Comparison of ENCODE assay signal across 32 cellular contexts in the genomic region with DNA sequence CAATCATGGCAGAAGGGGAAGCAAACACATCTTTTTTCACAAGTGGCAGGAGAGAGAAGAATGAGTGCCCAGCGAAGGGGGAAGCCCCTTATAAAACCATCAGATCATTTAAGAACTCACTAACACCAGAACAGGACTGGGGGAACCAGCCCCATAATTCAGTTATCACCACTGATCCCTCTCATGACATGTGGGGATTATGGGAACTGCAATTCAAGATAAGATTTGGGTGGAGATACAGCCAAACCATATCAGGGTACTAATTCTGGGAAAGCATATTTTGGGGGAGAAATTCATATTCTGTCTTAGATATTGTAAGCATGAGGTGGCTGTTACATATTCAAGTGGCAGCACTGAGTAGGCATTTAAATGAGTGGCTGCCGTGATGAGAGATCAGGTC.
"Had no signal": no experiment of that assay in that cellular context is flagged by ENCODE, and none has a peak within 500 bp of the region (broad histone marks: within the 10 kb centered on the region; RNA-seq: fewer than 3 reads in every experiment).

No MANE protein-coding gene starts in this region.

- ATAC-seq: activated CD8-positive, alpha-beta memory T cell treated with anti-CD3 and anti-CD28 coated beads, Interleukin-2, amount 10 ng/mL, durations not matched to agents 7 days and 5 days; PC-3; WTC11 had no signal

- H3K4me3 Mint-ChIP-seq: activated CD4-positive, alpha-beta memory T cell treated with anti-CD3 and anti-CD28 coated beads, Interleukin-2, amount 10 ng/mL, durations not matched to agents 7 days and 5 days; activated CD8-positive, alpha-beta memory T cell treated with anti-CD3 and anti-CD28 coated beads, Interleukin-2, amount 10 ng/mL, durations not matched to agents 7 days and 5 days; activated naive CD8-positive, alpha-beta T cell treated with anti-CD3 and anti-CD28 coated beads for 36 hours; T-helper 1 cell treated with Interleukin-12 subunit alpha and Interleukin-12 subunit beta and Interleukin-4 antibody, amounts not matched to agents 30 μg/mL and 1 μg/mL, for 36 hours; T-helper 2 cell treated with Interferon-gamma antibody and Interleukin-4, amounts not matched to agents 5 μg/mL and 100 μg/mL, for 36 hours; WTC11 had no signal

- H3K9me3 ChIP-seq: Peyer's patch, SJSA1, SK-N-SH had no signal

- H3K4me3 ChIP-seq: Peyer's patch, SJSA1 had no signal

- H3K27me3 ChIP-seq: brain microvascular endothelial cell, Peyer's patch, SJSA1 had no signal

- H3K9me3 Mint-ChIP-seq: activated CD4-positive, alpha-beta memory T cell treated with anti-CD3 and anti-CD28 coated beads, Interleukin-2, amount 10 ng/mL, durations not matched to agents 7 days and 5 days; activated naive CD8-positive, alpha-beta T cell treated with anti-CD3 and anti-CD28 coated beads for 36 hours; T-helper 1 cell treated with Interleukin-12 subunit alpha and Interleukin-12 subunit beta and Interleukin-4 antibody, amounts not matched to agents 30 μg/mL and 1 μg/mL, for 36 hours; T-helper 2 cell treated with Interferon-gamma antibody and Interleukin-4, amounts not matched to agents 5 μg/mL and 100 μg/mL, for 36 hours; WTC11 had no signal

- H3K27ac Mint-ChIP-seq: activated CD4-positive, alpha-beta memory T cell treated with anti-CD3 and anti-CD28 coated beads, Interleukin-2, amount 10 ng/mL, durations not matched to agents 7 days and 5 days; activated CD8-positive, alpha-beta memory T cell treated with anti-CD3 and anti-CD28 coated beads, Interleukin-2, amount 10 ng/mL, durations not matched to agents 7 days and 5 days; activated naive CD8-positive, alpha-beta T cell treated with anti-CD3 and anti-CD28 coated beads for 36 hours; T-helper 1 cell treated with Interleukin-12 subunit alpha and Interleukin-12 subunit beta and Interleukin-4 antibody, amounts not matched to agents 30 μg/mL and 1 μg/mL, for 36 hours; T-helper 2 cell treated with Interferon-gamma antibody and Interleukin-4, amounts not matched to agents 5 μg/mL and 100 μg/mL, for 36 hours; WTC11 had no signal

- H3K4me2 ChIP-seq: KMS-11, SK-N-SH had no signal

- H3K36me3 ChIP-seq: brain microvascular endothelial cell, Peyer's patch, SJSA1 had no signal

- DNase-seq: activated CD4-positive, alpha-beta memory T cell treated with anti-CD3 and anti-CD28 coated beads, Interleukin-2, amount 10 ng/mL, durations not matched to agents 7 days and 5 days; activated CD4-positive, alpha-beta T cell treated with anti-CD3 and anti-CD28 coated beads for 48 hours; activated CD4-positive, CD25-positive, alpha-beta regulatory T cell treated with anti-CD3 and anti-CD28 coated beads, Interleukin-2, amount 50 U/mL, for 72 hours; activated CD8-positive, alpha-beta memory T cell treated with anti-CD3 and anti-CD28 coated beads for 24 hours; activated CD8-positive, alpha-beta memory T cell treated with anti-CD3 and anti-CD28 coated beads, Interleukin-2, amount 10 ng/mL, durations not matched to agents 7 days and 5 days; activated CD8-positive, alpha-beta memory T cell treated with anti-CD3 and anti-CD28 coated beads, Interleukin-2, amount 50 U/mL, for 48 hours; activated effector memory CD4-positive, alpha-beta T cell treated with anti-CD3 and anti-CD28 coated beads, Interleukin-2, amount 50 U/mL, for 16 hours; activated naive CD4-positive, alpha-beta T cell; activated naive CD4-positive, alpha-beta T cell treated with anti-CD3 and anti-CD28 coated beads, Interleukin-2, amount 50 U/mL, for 16 hours; activated naive CD8-positive, alpha-beta T cell treated with anti-CD3 and anti-CD28 coated beads for 36 hours; activated T-cell treated with anti-CD3 and anti-CD28 coated beads, Interleukin-2, amount 50 U/mL, for 48 hours; amniotic stem cell; brain microvascular endothelial cell; central memory CD4-positive, alpha-beta T cell; MM.1S; MV-4-11; NCI-H1092; NCI-H1436 treated with DMSO at 0.1 percent for 48 hours; NCI-H1694 treated with DMSO at 0.1 percent for 48 hours; NCI-H2029; NCI-H345; NCI-H524 treated with DMSO at 0.1 percent for 48 hours; PC-3; Peyer's patch; RPMI8226; SHP77 treated with DMSO at 0.1 percent for 48 hours; SK-N-SH had no signal

- H3K27me3 Mint-ChIP-seq: activated CD4-positive, alpha-beta memory T cell treated with anti-CD3 and anti-CD28 coated beads, Interleukin-2, amount 10 ng/mL, durations not matched to agents 7 days and 5 days; activated CD8-positive, alpha-beta memory T cell treated with anti-CD3 and anti-CD28 coated beads, Interleukin-2, amount 10 ng/mL, durations not matched to agents 7 days and 5 days; activated naive CD8-positive, alpha-beta T cell treated with anti-CD3 and anti-CD28 coated beads for 36 hours had no signal

- H3K4me1 Mint-ChIP-seq: activated CD4-positive, alpha-beta memory T cell treated with anti-CD3 and anti-CD28 coated beads, Interleukin-2, amount 10 ng/mL, durations not matched to agents 7 days and 5 days had no signal

- H3K9ac ChIP-seq: KMS-11, SK-N-SH had no signal

- H3K27ac ChIP-seq: brain microvascular endothelial cell, KMS-11, Peyer's patch, SJSA1 had no signal

- H3K36me3 Mint-ChIP-seq: activated CD8-positive, alpha-beta memory T cell treated with anti-CD3 and anti-CD28 coated beads, Interleukin-2, amount 10 ng/mL, durations not matched to agents 7 days and 5 days; WTC11 had no signal

- H3K4me1 ChIP-seq: Peyer's patch had no signal
